In the genomic region with DNA sequence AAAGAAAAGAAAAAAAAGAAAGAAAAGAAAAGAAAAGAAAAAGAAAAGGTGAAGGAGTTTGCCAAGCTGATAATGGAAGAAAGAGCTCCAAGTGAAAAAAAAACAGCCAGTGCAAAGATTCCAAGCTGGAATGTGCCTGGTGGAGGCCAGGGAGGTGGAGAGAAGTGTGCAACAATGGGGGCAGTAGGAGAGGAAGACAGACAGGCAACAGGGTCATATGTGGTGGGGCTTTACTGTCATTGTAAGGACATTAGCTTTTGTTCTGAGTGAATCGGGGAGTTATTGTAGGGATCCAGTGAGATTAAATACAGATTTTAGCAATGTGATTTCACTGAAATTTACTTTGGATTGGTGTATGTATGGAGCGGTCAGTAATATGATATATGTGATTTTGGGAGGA, we compare ENCODE assay signal across 21 cellular contexts.
"Had no signal": no experiment of that assay in that cellular context is flagged by ENCODE, and none has a peak within 500 bp of the region (broad histone marks: within the 10 kb centered on the region; RNA-seq: fewer than 3 reads in every experiment).

No MANE protein-coding gene starts in this region.

- H3K36me3 Mint-ChIP-seq: mesothelial cell of epicardium, naive B cell had no signal

- H3K36me3 ChIP-seq: gastroesophageal sphincter, heart right ventricle, left lung, lower lobe of right lung had no signal

- H3K27ac Mint-ChIP-seq: mesothelial cell of epicardium had no signal

- ATAC-seq: esophagus mucosa; foreskin keratinocyte; gastroesophageal sphincter; heart right ventricle; left cardiac atrium; left lung; left ventricle myocardium superior; lower lobe of right lung; mucosa of descending colon; naive thymus-derived CD8-positive, alpha-beta T cell had no signal

- H3K4me3 Mint-ChIP-seq: mesothelial cell of epicardium; naive B cell; naive thymus-derived CD8-positive, alpha-beta T cell had no signal

- H3K4me3 ChIP-seq: coronary artery, dorsolateral prefrontal cortex, gastroesophageal sphincter, heart right ventricle, left lung, lower lobe of right lung, mucosa of descending colon had no signal

- H3K27ac ChIP-seq: coronary artery, dorsolateral prefrontal cortex, epithelial cell of prostate, foreskin keratinocyte, gastroesophageal sphincter, heart right ventricle, left lung, lower lobe of right lung had no signal

- H3K9me3 Mint-ChIP-seq: mesothelial cell of epicardium; naive B cell; naive thymus-derived CD8-positive, alpha-beta T cell had no signal

- DNase-seq: dermis blood vessel endothelial cell; dorsolateral prefrontal cortex; effector CD4-positive, alpha-beta T cell; effector memory CD4-positive, alpha-beta T cell; erythroblast; foreskin keratinocyte; heart right ventricle; hippocampal formation; left cardiac atrium; left lung; left ventricle myocardium superior; lower lobe of right lung; mesenchymal stem cell; mucosa of descending colon; naive B cell; naive thymus-derived CD8-positive, alpha-beta T cell had no signal

- H3K27me3 ChIP-seq: dorsolateral prefrontal cortex, foreskin keratinocyte, gastroesophageal sphincter, heart right ventricle, left lung had no signal

- H3K27me3 Mint-ChIP-seq: naive B cell; naive thymus-derived CD8-positive, alpha-beta T cell had no signal

- H3K9me3 ChIP-seq: gastroesophageal sphincter, heart right ventricle, left lung, lower lobe of right lung, mucosa of descending colon had no signal
